Comparison of ENCODE assay signal across 8 cellular contexts in the genomic region with DNA sequence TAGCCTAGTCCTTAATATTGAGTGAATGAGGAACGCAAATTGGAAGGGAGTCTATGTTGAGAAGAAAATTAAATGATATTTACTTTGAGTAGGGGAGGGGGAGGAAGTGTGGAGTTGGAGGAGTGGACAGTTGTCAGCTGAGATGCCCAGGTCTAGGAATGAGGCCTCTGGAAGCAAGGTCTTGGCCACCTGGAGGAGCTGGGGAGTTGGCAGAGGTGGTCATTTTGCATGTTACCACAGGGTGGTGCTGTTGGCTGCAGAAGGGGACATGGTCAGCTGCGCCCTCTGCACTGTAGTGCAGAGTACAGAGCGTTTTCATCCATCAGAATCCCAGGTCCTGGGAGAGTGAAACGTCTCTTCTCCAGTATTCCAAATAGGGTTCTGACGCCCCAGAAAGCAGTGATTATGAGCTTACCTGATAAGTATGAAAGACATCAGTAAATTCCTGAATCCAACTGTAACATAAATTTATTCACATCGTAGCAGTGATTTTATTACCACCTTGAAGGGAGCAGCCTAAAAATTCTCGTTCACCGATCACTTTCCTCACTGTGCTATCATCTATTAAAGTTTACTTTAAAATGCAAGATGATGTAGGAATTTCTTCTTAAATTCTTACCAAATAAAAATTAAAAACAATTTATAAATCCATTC. TPM values are rescaled to one million over a fixed set of nuclear protein-coding genes. Genes with fewer than 3 reads are reported as not detected.
A peak's percentile ranks its signal among the peaks of the same experiment; 100 is the strongest.
DNase-seq lines count a peak whose midpoint lies in the region; ATAC-seq and TF ChIP-seq lines count a peak whose summit lies in the region.
"Had no signal": no experiment of that assay in that cellular context is flagged by ENCODE, and none has a peak within 500 bp of the region (broad histone marks: within the 10 kb centered on the region; RNA-seq: fewer than 3 reads in every experiment).

No MANE protein-coding gene starts in this region.

- H3K4me1 ChIP-seq in Loucy (ENCODE audit: insufficient read depth, low read length, poor library complexity, severe bottlenecking): no peaks in the 10 kb centered on the region
- H3K4me1 ChIP-seq in SJCRH30: no peaks in the 10 kb centered on the region

- no peaks in the 10 kb centered on the region for H3K9me3 ChIP-seq in Loucy (ENCODE audit: insufficient read depth, low read depth, low read length)
- no peaks in the 10 kb centered on the region for H3K9me3 ChIP-seq in SJCRH30 (replicated peaks)

- peaks cover 9% of the 10 kb centered on the region for H4K20me1 ChIP-seq in Loucy (ENCODE audit: insufficient read depth, low read length, poor library complexity, severe bottlenecking)

- H3K4me2 ChIP-seq in Loucy (ENCODE audit: low read depth, low read length, poor library complexity, severe bottlenecking): no peak overlapping the region

- H3K4me3 Mint-ChIP-seq in MCF 10A (ENCODE audit: unreplicated experiment): no peak overlapping the region
- H3K4me3 Mint-ChIP-seq: dendritic cell treated with granulocyte-macrophage colony-stimulating factor and Interleukin-4, amounts not matched to agents 40 ng/mL and 50 ng/mL, for 4 days had no signal

- no peak overlapping the region for H3K27ac Mint-ChIP-seq in MCF 10A (ENCODE audit: low read depth, unreplicated experiment)
- H3K27ac Mint-ChIP-seq: dendritic cell treated with granulocyte-macrophage colony-stimulating factor and Interleukin-4, amounts not matched to agents 40 ng/mL and 50 ng/mL, for 4 days had no signal

- DNase-seq in GF-D8 (lab: John Stamatoyannopoulos, UW) (peak; percentile 2), SJCRH30 (peak; percentile 82 to 93), MCF 10A (ENCODE audit: unreplicated experiment) (peak; percentile 87), iris pigment epithelial cell (ENCODE audit: low read depth) (peak; percentile 77)
- DNase-seq in stimulated activated CD4-positive, alpha-beta T cell treated with anti-CD3 and anti-CD28 coated beads, Interleukin-2, amount 100 ng/mL, for 48 hours: peak; percentile 21 to 39

- H3K27me3 ChIP-seq in Loucy (ENCODE audit: insufficient read depth, low read length, poor library complexity, severe bottlenecking) (no peaks in the 10 kb centered on the region), SJCRH30 (no peaks in the 10 kb centered on the region)

- no peak overlapping the region for H3K9ac ChIP-seq in Loucy (ENCODE audit: low read depth, low read length, poor library complexity, severe bottlenecking)

- BruUV-seq in MCF 10A (replicated peaks; lab: Mats Ljungman, UMichigan): no TSS peak

- peaks cover 63% of the 10 kb centered on the region; the same call in 1 of the 2 replicates for H3K36me3 ChIP-seq in Loucy (ENCODE audit: insufficient read depth, low read length)
- peaks cover 70% of the 10 kb centered on the region for H3K36me3 ChIP-seq in SJCRH30

- H3K36me3 Mint-ChIP-seq in MCF 10A (ENCODE audit: insufficient read depth, unreplicated experiment): peaks cover 81% of the 10 kb centered on the region

- intact Hi-C loops in MCF 10A (cut with micrococcal nuclease): loop anchor here (1.0 kb wide), 3 partner anchors 167 to 374 kb away; no protein-coding TSS in a partner anchor

- ATAC-seq in HG02798 (IDR thresholded peaks at IDR 0.05; ENCODE audit: poor library complexity, unreplicated experiment): no peak

- no peaks in the 10 kb centered on the region for H3K27me3 Mint-ChIP-seq in MCF 10A (ENCODE audit: insufficient read depth, unreplicated experiment)
- H3K27me3 Mint-ChIP-seq: dendritic cell treated with granulocyte-macrophage colony-stimulating factor and Interleukin-4, amounts not matched to agents 40 ng/mL and 50 ng/mL, for 4 days had no signal

- H3K27ac ChIP-seq in SJCRH30: no peak overlapping the region

- POLR2A ChIA-PET in MCF 10A (lab: Yijun Ruan, JAX): interaction anchor here (0.6 to 4.9 kb wide), 18 partner anchors 10 to 374 kb away, joined by 3 to 18 read pairs (median 4); a partner anchor contains a TSS

- no peak overlapping the region for H3K4me3 ChIP-seq in Loucy (ENCODE audit: low read length, poor library complexity, severe bottlenecking)
- no peak overlapping the region for H3K4me3 ChIP-seq in SJCRH30

- CTCF ChIA-PET in MCF 10A (lab: Yijun Ruan, JAX): interaction anchor here (0.6 to 3.1 kb wide), 47 partner anchors 8 to 758 kb away, joined by 3 to 30 read pairs (median 5); a partner anchor contains a TSS

- H3K79me2 ChIP-seq in Loucy (ENCODE audit: insufficient read depth, low read length): no peaks in the 10 kb centered on the region

- no peaks in the 10 kb centered on the region for H3K9me2 ChIP-seq in Loucy (replicated peaks; ENCODE audit: low read depth, low read length)

- TF ChIP-seq CTCF in Loucy (conservative IDR thresholded peaks at IDR 0.05; ENCODE audit: low read length) (peak; percentile 99), MCF 10A (IDR thresholded peaks at IDR 0.05; ENCODE audit: unreplicated experiment) (peak; percentile 95)

- H3K9me3 Mint-ChIP-seq in MCF 10A (ENCODE audit: unreplicated experiment): no peaks in the 10 kb centered on the region
- H3K9me3 Mint-ChIP-seq: dendritic cell treated with granulocyte-macrophage colony-stimulating factor and Interleukin-4, amounts not matched to agents 40 ng/mL and 50 ng/mL, for 4 days had no signal

- H3F3A ChIP-seq in Loucy (ENCODE audit: low read depth): no peaks in the 10 kb centered on the region

- H3K4me1 Mint-ChIP-seq in MCF 10A (ENCODE audit: insufficient read depth, unreplicated experiment): no peaks in the 10 kb centered on the region

- H2AFZ ChIP-seq in Loucy (ENCODE audit: low read length): no peak overlapping the region

RNA-seq across cellular contexts. Expression of a gene that starts 13.8 kb away (rescaled TPM):
- 441 and 456 TPM in 2 replicates for total RNA-seq in SJCRH30 (2014; rRNA removed; shearing (Covaris generic))
- 419 and 450 TPM in 2 replicates for total RNA-seq in MCF 10A (2022)

RNA-seq across cellular contexts. Expression of a gene that starts 34.7 kb away (rescaled TPM):
- total RNA-seq in SJCRH30 (2014; rRNA removed; shearing (Covaris generic)): 0.13 TPM in 1 of 2 replicates, not detected in the other
- total RNA-seq in MCF 10A (2022): 0.98 and 2.7 TPM in 2 replicates

RNA-seq across cellular contexts. Expression of a gene that starts 50.8 kb away (rescaled TPM):
- 197 and 220 TPM in 2 replicates for total RNA-seq in SJCRH30 (2014; rRNA removed; shearing (Covaris generic))
- 86.4 and 111 TPM in 2 replicates for total RNA-seq in MCF 10A (2022)

Comparison
In these comparisons a context has a peak if more than half of its experiments do, and no peak if none do; other contexts are left out.
1. DNase-seq: peak in every context shown above with its lines; median percentile 88 in SJCRH30; 87 in MCF 10A; 77 in iris pigment epithelial cell; 30 in stimulated activated CD4-positive, alpha-beta T cell treated with anti-CD3 and anti-CD28 coated beads, Interleukin-2, amount 100 ng/mL, for 48 hours; 2 in GF-D8.